In the genomic region with DNA sequence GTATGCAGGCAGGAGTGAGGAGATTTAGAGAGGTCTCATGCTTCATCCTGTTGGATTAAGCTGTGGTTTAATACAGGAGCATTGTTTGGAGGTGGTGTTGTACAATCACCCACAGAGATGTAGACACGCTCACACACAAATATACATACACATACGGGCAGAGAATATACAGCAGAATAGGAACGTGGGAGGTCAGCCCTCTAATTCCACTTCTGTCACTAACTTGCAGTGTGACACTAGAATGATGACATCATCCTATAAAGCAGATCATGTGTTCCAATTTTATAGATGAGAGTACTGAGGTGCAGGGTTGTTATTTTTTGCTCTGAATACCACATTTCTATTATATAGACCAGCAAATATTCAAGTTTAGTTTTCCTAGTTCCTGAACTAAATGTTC, we compare ENCODE assay signal across 23 cellular contexts.
"Had no signal": no experiment of that assay in that cellular context is flagged by ENCODE, and none has a peak within 500 bp of the region (broad histone marks: within the 10 kb centered on the region; RNA-seq: fewer than 3 reads in every experiment).

No MANE protein-coding gene starts in this region.

- H3K36me3 ChIP-seq: left lung, lower lobe of right lung, ovary, right atrium auricular region, tibial nerve, vagina had no signal

- H3K27me3 ChIP-seq: left lung, ovary, right atrium auricular region, tibial nerve, vagina had no signal

- H3K4me1 ChIP-seq: left lung, lower lobe of right lung, right atrium auricular region, tibial nerve, vagina had no signal

- ATAC-seq: left colon; left lung; lower lobe of right lung; natural killer cell; sciatic nerve; stimulated activated effector memory CD8-positive, alpha-beta T cell treated with anti-CD3 and anti-CD28 coated beads, Interleukin-12 subunit alpha, Interleukin-12 subunit beta, amount 100 ng/mL, for 72 hours had no signal

- FAIRE-seq: islet of Langerhans, kidney had no signal

- H3K9me3 ChIP-seq: left lung, lower lobe of right lung, ovary, vagina had no signal

- H3K4me3 ChIP-seq: left lung, lower lobe of right lung, ovary, right atrium auricular region, skin epidermis, tibial nerve, vagina had no signal

- H3K27ac ChIP-seq: left lung, lower lobe of right lung, ovary, right atrium auricular region, skin epidermis, tibial nerve, vagina had no signal

- DNase-seq: hippocampal formation; immature natural killer cell; kidney; left colon; left lung; lower lobe of right lung; mammary epithelial cell; mesenchymal stem cell; naive B cell; natural killer cell; ovary; stimulated activated CD4-positive, alpha-beta T cell treated with anti-CD3 and anti-CD28 coated beads, Interleukin-12 subunit alpha, Interleukin-12 subunit beta, amount 100 ng/mL, for 4 hours; stimulated activated CD4-positive, alpha-beta T cell treated with anti-CD3 and anti-CD28 coated beads, Interleukin-15, amount 100 ng/mL, for 24 hours; stimulated activated CD4-positive, alpha-beta T cell treated with anti-CD3 and anti-CD28 coated beads, Interleukin-2, amount 100 ng/mL, for 24 hours; stimulated activated CD4-positive, alpha-beta T cell treated with anti-CD3 and anti-CD28 coated beads, Interleukin-4, amount 100 ng/mL, for 24 hours; stimulated activated naive CD4-positive, alpha-beta T cell had no signal
